8 cellular contexts compared by ENCODE assay signal in genomic region chr16:14354561-14355351, GRCh38.
DNase-seq lines count a peak whose midpoint lies in the region; ATAC-seq and TF ChIP-seq lines count a peak whose summit lies in the region.

No MANE protein-coding gene starts in this region.

- TF ChIP-seq EP300 in sigmoid colon (IDR thresholded peaks at IDR 0.05): no peak

- peak overlapping the region; percentile 19 for H3K4me3 ChIP-seq in AG09309 (ENCODE audit: control insufficient read depth, low read depth, low read length)
- no peak overlapping the region for H3K4me3 ChIP-seq in left lung
- no peak overlapping the region for H3K4me3 ChIP-seq in sigmoid colon

- H3K36me3 ChIP-seq in left lung (no peaks in the 10 kb centered on the region), sigmoid colon (no peaks in the 10 kb centered on the region)

- H3K4me1 ChIP-seq in left lung (peaks cover 0 to 3% of the 10 kb centered on the region in 2 donors), sigmoid colon (peaks cover 0 to 4% (median 0%) of the 10 kb centered on the region in 4 donors)

- H3K27me3 Mint-ChIP-seq in T-helper 17 cell: peaks cover 8% of the 10 kb centered on the region

- ATAC-seq in GM19025 (IDR thresholded peaks at IDR 0.05; ENCODE audit: low read depth, unreplicated experiment) (peak; percentile 86), HG03097 (IDR thresholded peaks at IDR 0.05; ENCODE audit: low FRiP score, unreplicated experiment) (peak; percentile 90), T-helper 17 cell (peak; percentile 82), left lung (peak; percentile 62)

- no peak for TF ChIP-seq CTCF in AG09309 (IDR thresholded peaks at IDR 0.05; ENCODE audit: control insufficient read depth, insufficient read depth, low read depth, low read length, missing control alignments)
- no peak for TF ChIP-seq CTCF in left lung (IDR thresholded peaks at IDR 0.05)
- no peak for TF ChIP-seq CTCF in sigmoid colon (IDR thresholded peaks at IDR 0.05)

- WGBS in sigmoid colon, 2 donors: 36 to 41% methylated on average over 10 of the region's 10 CpGs

- H3K4me3 Mint-ChIP-seq in T-helper 17 cell: peak overlapping the region; percentile 83

- peaks cover 15% of the 10 kb centered on the region for H3K4me1 Mint-ChIP-seq in T-helper 17 cell

- H3K9me3 ChIP-seq in T-helper 17 cell (ENCODE audit: control insufficient read depth, low read length, poor library complexity, severe bottlenecking) (no peaks in the 10 kb centered on the region), left lung (no peaks in the 10 kb centered on the region), sigmoid colon (no peaks in the 10 kb centered on the region)

- no peak overlapping the region for H3K27ac ChIP-seq in left lung
- no peak overlapping the region for H3K27ac ChIP-seq in sigmoid colon

- no peak for TF ChIP-seq POLR2A in sigmoid colon (IDR thresholded peaks at IDR 0.05)

- peaks cover 0 to 12% of the 10 kb centered on the region in 2 donors for H3K27me3 ChIP-seq in left lung
- no peaks in the 10 kb centered on the region for H3K27me3 ChIP-seq in sigmoid colon

- no peak for DNase-seq in AG09309 (ENCODE audit: low read depth)
- no peak for DNase-seq in T-helper 17 cell
- DNase-seq in left lung: peak in 1 of 2 donors; percentile 50
- DNase-seq in D341Med (ENCODE audit: low spot score): no peak
- no peak for DNase-seq in sigmoid colon
- DNase-seq in mucosa of gallbladder (ENCODE audit: low spot score): no peak

- intact Hi-C loops in left lung (cut with DNase I): no loop called here
- intact Hi-C loops in sigmoid colon (cut with DNase I): no loop called here

- no peaks in the 10 kb centered on the region for H3K36me3 Mint-ChIP-seq in T-helper 17 cell (ENCODE audit: low read depth)

- H3K27ac Mint-ChIP-seq in T-helper 17 cell: no peak overlapping the region
